Comparison of ENCODE assay signal across 1 cellular context in the genomic region with DNA sequence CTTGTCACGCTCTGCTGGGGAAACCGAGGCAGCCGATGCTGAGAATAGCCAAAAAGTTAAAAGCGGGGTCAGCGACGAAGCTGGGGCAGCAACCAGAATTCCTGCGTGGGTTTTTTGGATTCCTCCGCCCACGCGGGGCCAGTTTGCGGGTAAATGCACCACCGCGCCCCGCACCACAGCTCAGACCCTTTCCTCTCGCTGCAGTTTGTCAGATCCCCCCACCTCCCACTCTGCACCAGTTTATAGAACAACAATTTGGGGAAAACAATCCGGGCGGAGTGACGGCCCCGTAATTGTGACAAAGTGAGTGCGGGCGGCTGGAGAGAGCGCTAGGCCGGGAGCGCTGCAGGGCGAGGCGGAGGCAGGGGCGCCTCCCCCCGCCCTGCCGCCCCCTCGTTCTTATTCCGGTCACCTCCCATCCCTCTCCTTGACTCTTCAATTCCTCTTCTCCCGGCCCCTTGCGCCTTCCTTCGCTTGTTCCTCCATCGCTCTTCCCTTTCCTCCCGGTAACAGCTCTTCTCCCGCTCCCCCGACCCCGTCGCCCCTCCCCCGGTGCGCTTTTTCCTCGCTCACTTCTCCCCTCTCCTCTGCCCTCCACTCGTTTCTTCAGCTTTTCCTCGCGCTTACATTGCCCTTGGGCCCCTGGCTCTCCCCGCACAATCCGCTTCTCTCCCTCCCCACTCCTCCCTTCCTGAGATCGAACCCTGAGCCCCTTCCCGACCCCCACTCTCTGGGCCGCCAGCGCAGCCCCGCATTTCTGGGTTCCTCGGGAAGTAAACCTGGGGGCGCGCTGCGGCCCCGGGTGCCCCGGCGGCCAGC.
TF ChIP-seq lines count a peak whose summit lies in the region.

No MANE protein-coding gene starts in this region.

TF ChIP-seq in HEK293, 187 proteins besides CTCF, POLR2A, EP300 and RAD21 (continued from another document and continues in another):
- 0 out of 2 replicates have a peak, but pooled peaks have one; percentile 16 for TF ChIP-seq GFI1B (tag by site-specific recombination; IDR thresholded peaks at IDR 0.05)
- TF ChIP-seq ZNF19 (tag by site-specific recombination; IDR thresholded peaks at IDR 0.05; ENCODE audit: low read depth): no peak
- no peak for TF ChIP-seq ZNF24 (tag by site-specific recombination; IDR thresholded peaks at IDR 0.05)
- no peak for TF ChIP-seq ZNF23 (tag by site-specific recombination; IDR thresholded peaks at IDR 0.05; ENCODE audit: borderline replicate concordance)
- no peak for TF ChIP-seq ZNF280D (tag by site-specific recombination; IDR thresholded peaks at IDR 0.05)
- 0 out of 2 replicates have a peak, but pooled peaks have one; percentile 16 for TF ChIP-seq ZNF324 (tag by site-specific recombination; IDR thresholded peaks at IDR 0.05)
- no peak for TF ChIP-seq SALL2 (tag by site-specific recombination; IDR thresholded peaks at IDR 0.05; ENCODE audit: borderline replicate concordance)
- TF ChIP-seq, protein P1, sequence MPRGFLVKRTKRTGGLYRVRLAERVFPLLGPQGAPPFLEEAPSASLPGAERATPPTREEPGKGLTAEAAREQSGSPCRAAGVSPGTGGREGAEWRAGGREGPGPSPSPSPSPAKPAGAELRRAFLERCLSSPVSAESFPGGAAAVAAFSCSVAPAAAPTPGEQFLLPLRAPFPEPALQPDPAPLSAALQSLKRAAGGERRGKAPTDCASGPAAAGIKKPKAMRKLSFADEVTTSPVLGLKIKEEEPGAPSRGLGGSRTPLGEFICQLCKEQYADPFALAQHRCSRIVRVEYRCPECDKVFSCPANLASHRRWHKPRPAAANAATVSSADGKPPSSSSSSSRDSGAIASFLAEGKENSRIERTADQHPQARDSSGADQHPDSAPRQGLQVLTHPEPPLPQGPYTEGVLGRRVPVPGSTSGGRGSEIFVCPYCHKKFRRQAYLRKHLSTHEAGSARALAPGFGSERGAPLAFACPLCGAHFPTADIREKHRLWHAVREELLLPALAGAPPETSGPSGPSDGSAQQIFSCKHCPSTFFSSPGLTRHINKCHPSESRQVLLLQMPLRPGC (tag by site-specific recombination; IDR thresholded peaks at IDR 0.05): no peak
- TF ChIP-seq, protein P2, sequence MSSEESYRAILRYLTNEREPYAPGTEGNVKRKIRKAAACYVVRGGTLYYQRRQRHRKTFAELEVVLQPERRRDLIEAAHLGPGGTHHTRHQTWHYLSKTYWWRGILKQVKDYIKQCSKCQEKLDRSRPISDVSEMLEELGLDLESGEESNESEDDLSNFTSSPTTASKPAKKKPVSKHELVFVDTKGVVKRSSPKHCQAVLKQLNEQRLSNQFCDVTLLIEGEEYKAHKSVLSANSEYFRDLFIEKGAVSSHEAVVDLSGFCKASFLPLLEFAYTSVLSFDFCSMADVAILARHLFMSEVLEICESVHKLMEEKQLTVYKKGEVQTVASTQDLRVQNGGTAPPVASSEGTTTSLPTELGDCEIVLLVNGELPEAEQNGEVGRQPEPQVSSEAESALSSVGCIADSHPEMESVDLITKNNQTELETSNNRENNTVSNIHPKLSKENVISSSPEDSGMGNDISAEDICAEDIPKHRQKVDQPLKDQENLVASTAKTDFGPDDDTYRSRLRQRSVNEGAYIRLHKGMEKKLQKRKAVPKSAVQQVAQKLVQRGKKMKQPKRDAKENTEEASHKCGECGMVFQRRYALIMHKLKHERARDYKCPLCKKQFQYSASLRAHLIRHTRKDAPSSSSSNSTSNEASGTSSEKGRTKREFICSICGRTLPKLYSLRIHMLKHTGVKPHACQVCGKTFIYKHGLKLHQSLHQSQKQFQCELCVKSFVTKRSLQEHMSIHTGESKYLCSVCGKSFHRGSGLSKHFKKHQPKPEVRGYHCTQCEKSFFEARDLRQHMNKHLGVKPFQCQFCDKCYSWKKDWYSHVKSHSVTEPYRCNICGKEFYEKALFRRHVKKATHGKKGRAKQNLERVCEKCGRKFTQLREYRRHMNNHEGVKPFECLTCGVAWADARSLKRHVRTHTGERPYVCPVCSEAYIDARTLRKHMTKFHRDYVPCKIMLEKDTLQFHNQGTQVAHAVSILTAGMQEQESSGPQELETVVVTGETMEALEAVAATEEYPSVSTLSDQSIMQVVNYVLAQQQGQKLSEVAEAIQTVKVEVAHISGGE (tag by site-specific recombination; conservative IDR thresholded peaks at IDR 0.05; ENCODE audit: low read depth): no peak
- TF ChIP-seq ZSCAN5A (tag by site-specific recombination; IDR thresholded peaks at IDR 0.05): no peak
- TF ChIP-seq, protein P3, sequence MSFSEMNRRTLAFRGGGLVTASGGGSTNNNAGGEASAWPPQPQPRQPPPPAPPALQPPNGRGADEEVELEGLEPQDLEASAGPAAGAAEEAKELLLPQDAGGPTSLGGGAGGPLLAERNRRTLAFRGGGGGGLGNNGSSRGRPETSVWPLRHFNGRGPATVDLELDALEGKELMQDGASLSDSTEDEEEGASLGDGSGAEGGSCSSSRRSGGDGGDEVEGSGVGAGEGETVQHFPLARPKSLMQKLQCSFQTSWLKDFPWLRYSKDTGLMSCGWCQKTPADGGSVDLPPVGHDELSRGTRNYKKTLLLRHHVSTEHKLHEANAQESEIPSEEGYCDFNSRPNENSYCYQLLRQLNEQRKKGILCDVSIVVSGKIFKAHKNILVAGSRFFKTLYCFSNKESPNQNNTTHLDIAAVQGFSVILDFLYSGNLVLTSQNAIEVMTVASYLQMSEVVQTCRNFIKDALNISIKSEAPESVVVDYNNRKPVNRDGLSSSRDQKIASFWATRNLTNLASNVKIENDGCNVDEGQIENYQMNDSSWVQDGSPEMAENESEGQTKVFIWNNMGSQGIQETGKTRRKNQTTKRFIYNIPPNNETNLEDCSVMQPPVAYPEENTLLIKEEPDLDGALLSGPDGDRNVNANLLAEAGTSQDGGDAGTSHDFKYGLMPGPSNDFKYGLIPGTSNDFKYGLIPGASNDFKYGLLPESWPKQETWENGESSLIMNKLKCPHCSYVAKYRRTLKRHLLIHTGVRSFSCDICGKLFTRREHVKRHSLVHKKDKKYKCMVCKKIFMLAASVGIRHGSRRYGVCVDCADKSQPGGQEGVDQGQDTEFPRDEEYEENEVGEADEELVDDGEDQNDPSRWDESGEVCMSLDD (tag by site-specific recombination; IDR thresholded peaks at IDR 0.05): peak; percentile 25
- no peak for TF ChIP-seq KLF9 (tag by site-specific recombination; IDR thresholded peaks at IDR 0.05; ENCODE audit: low read depth)
- peak; percentile 92 for TF ChIP-seq ZNF341 (tag by site-specific recombination; IDR thresholded peaks at IDR 0.05; ENCODE audit: low read depth)
- TF ChIP-seq, protein P4, sequence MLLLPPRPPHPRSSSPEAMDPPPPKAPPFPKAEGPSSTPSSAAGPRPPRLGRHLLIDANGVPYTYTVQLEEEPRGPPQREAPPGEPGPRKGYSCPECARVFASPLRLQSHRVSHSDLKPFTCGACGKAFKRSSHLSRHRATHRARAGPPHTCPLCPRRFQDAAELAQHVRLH (tag by site-specific recombination; IDR thresholded peaks at IDR 0.05): no peak
- TF ChIP-seq ZFP3 (tag by site-specific recombination; IDR thresholded peaks at IDR 0.05; ENCODE audit: low read depth): no peak
- TF ChIP-seq GLI4 (tag by site-specific recombination; IDR thresholded peaks at IDR 0.05): no peak
- TF ChIP-seq PRDM1 (tag by site-specific recombination; IDR thresholded peaks at IDR 0.05): peak; percentile 50; the same call in 1 of the 2 replicates
- TF ChIP-seq ZNF792 (tag by site-specific recombination; IDR thresholded peaks at IDR 0.05): no peak
- TF ChIP-seq ZNF530 (tag by site-specific recombination; IDR thresholded peaks at IDR 0.05; ENCODE audit: low read depth): no peak
- TF ChIP-seq ZFP69B (tag by site-specific recombination; IDR thresholded peaks at IDR 0.05): no peak
- TF ChIP-seq ZNF366 (tag by site-specific recombination; conservative IDR thresholded peaks at IDR 0.05): peak; percentile 71
- peak; percentile 79 for TF ChIP-seq KLF1 (tag by site-specific recombination; IDR thresholded peaks at IDR 0.05)
- no peak for TF ChIP-seq PRDM2 (tag by site-specific recombination; IDR thresholded peaks at IDR 0.05; ENCODE audit: borderline replicate concordance)
- TF ChIP-seq, protein P5, sequence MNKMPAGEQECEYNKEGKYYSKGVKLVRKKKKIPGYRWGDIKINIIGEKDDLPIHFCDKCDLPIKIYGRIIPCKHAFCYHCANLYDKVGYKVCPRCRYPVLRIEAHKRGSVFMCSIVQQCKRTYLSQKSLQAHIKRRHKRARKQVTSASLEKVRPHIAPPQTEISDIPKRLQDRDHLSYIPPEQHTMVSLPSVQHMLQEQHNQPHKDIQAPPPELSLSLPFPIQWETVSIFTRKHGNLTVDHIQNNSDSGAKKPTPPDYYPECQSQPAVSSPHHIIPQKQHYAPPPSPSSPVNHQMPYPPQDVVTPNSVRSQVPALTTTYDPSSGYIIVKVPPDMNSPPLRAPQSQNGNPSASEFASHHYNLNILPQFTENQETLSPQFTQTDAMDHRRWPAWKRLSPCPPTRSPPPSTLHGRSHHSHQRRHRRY (tag by site-specific recombination; IDR thresholded peaks at IDR 0.05): no peak
- TF ChIP-seq, protein P6, sequence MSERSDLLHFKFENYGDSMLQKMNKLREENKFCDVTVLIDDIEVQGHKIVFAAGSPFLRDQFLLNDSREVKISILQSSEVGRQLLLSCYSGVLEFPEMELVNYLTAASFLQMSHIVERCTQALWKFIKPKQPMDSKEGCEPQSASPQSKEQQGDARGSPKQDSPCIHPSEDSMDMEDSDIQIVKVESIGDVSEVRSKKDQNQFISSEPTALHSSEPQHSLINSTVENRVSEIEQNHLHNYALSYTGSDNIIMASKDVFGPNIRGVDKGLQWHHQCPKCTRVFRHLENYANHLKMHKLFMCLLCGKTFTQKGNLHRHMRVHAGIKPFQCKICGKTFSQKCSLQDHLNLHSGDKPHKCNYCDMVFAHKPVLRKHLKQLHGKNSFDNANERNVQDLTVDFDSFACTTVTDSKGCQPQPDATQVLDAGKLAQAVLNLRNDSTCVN (tag by site-specific recombination; optimal IDR thresholded peaks at IDR 0.05): no peak
- TF ChIP-seq ZNF558 (tag by site-specific recombination; IDR thresholded peaks at IDR 0.05): no peak
- no peak for TF ChIP-seq HOXD13 (CRISPR knock-in tag; IDR thresholded peaks at IDR 0.05; ENCODE audit: borderline replicate concordance)
- peak; percentile 9; the same call in 1 of the 2 replicates for TF ChIP-seq REPIN1 (tag by site-specific recombination; IDR thresholded peaks at IDR 0.05; ENCODE audit: low read depth)
- TF ChIP-seq ZBTB8A (tag by site-specific recombination; IDR thresholded peaks at IDR 0.05): no peak
